In genomic region chr9:23638837-23639426, GRCh38 we compare ENCODE assay signal across 18 cellular contexts.
DNase-seq lines count a peak whose midpoint lies in the region; ATAC-seq, FAIRE-seq and TF ChIP-seq lines count a peak whose summit lies in the region.
"Had no signal": no experiment of that assay in that cellular context is flagged by ENCODE, and none has a peak within 500 bp of the region (broad histone marks: within the 10 kb centered on the region; RNA-seq: fewer than 3 reads in every experiment).

No MANE protein-coding gene starts in this region.

- DNase-seq in NCI-H446 treated with DMSO at 0.1 percent for 48 hours (lab: John Stamatoyannopoulos, UW) = peak; percentile 64
- peak; percentile 58 for DNase-seq in astrocyte of the spinal cord (ENCODE audit: low read depth, low spot score)
- no peak for DNase-seq in left lung
- no peak for DNase-seq in activated naive CD8-positive, alpha-beta T cell treated with anti-CD3 and anti-CD28 coated beads for 36 hours
- DNase-seq in NCI-H128 (lab: John Stamatoyannopoulos, UW; ENCODE audit: unreplicated experiment) = no peak
- no peak for DNase-seq in pancreas
- DNase-seq: ACHN; Calu3; CD4-positive, alpha-beta T cell; GF-D8; Karpas-422; NCI-H146; NCI-H345; PC-9; SHP77 treated with DMSO at 0.1 percent for 48 hours had no signal

- TF ChIP-seq CTCF in HEK293 (tag by site-specific recombination; IDR thresholded peaks at IDR 0.05) (no peak), astrocyte of the spinal cord (IDR thresholded peaks at IDR 0.05; ENCODE audit: low read depth, low read length) (no peak), left lung (IDR thresholded peaks at IDR 0.05) (no peak), pancreas (IDR thresholded peaks at IDR 0.05) (no peak)

- H3K4me1 Mint-ChIP-seq in activated naive CD8-positive, alpha-beta T cell treated with anti-CD3 and anti-CD28 coated beads for 36 hours = no peaks in the 10 kb centered on the region
- H3K4me1 Mint-ChIP-seq: B cell had no signal

- in situ Hi-C loops in astrocyte of the spinal cord (cut with HindIII; ENCODE audit: low sequenced_read_pairs) = no loop called here

- H3K36me3 ChIP-seq in HEK293 (ENCODE audit: control insufficient read depth in 2 of 2, insufficient read depth in 1 of 2, low read length in 2 of 2) (peaks cover 0 to 9% of the 10 kb centered on the region in 2 experiments; a peak in 1 of 3 replicates), left lung (no peaks in the 10 kb centered on the region), pancreas (no peaks in the 10 kb centered on the region)

- H3K4me3 ChIP-seq in HEK293 (ENCODE audit: low read depth, low read length) = no peak overlapping the region
- no peak overlapping the region for H3K4me3 ChIP-seq in astrocyte of the spinal cord (ENCODE audit: low read depth, low read length)
- H3K4me3 ChIP-seq in left lung = no peak overlapping the region
- H3K4me3 ChIP-seq in pancreas = no peak overlapping the region
- H3K4me3 ChIP-seq: PC-9 had no signal

- no peak for FAIRE-seq in pancreas (lab: Jason Lieb, UNC)

- intact Hi-C loops in left lung (cut with DNase I) = no loop called here
- intact Hi-C loops in pancreas (cut with DNase I) = no loop called here

- H3K4me1 ChIP-seq in HEK293 (ENCODE audit: control insufficient read depth, insufficient read depth, low read length) = no peaks in the 10 kb centered on the region
- no peaks in the 10 kb centered on the region for H3K4me1 ChIP-seq in left lung
- H3K4me1 ChIP-seq in pancreas = no peaks in the 10 kb centered on the region

- POLR2A ChIA-PET in HEK293 (lab: Yijun Ruan, JAX) = no interaction called here

- H3K27me3 Mint-ChIP-seq in activated naive CD8-positive, alpha-beta T cell treated with anti-CD3 and anti-CD28 coated beads for 36 hours = no peaks in the 10 kb centered on the region
- H3K27me3 Mint-ChIP-seq: B cell; CD4-positive, alpha-beta T cell had no signal

- 73 to 80% methylated on average over 4 of the region's 4 CpGs for WGBS in pancreas, 2 donors

- CTCF ChIA-PET in HEK293 (lab: Yijun Ruan, JAX) = no interaction called here

- no peak overlapping the region for H3K4me3 Mint-ChIP-seq in activated naive CD8-positive, alpha-beta T cell treated with anti-CD3 and anti-CD28 coated beads for 36 hours
- H3K4me3 Mint-ChIP-seq: B cell; CD4-positive, alpha-beta T cell had no signal

- H3K27me3 ChIP-seq in left lung (no peaks in the 10 kb centered on the region), pancreas (no peaks in the 10 kb centered on the region)

- H3K27ac ChIP-seq in HEK293 (ENCODE audit: extremely low read depth, low read depth, low read length) = no peak overlapping the region
- no peak overlapping the region for H3K27ac ChIP-seq in left lung
- no peak overlapping the region for H3K27ac ChIP-seq in pancreas
- H3K27ac ChIP-seq: PC-9 had no signal

- ATAC-seq in left lung (peak; percentile 41), pancreas (no peak), GM21825 (IDR thresholded peaks at IDR 0.05; ENCODE audit: unreplicated experiment) (no peak)

- H3K9me3 ChIP-seq in HEK293 (ENCODE audit: control insufficient read depth, insufficient read depth, low read depth, low read length) (no peaks in the 10 kb centered on the region), left lung (no peaks in the 10 kb centered on the region), pancreas (no peaks in the 10 kb centered on the region)

- H3K9me3 Mint-ChIP-seq in activated naive CD8-positive, alpha-beta T cell treated with anti-CD3 and anti-CD28 coated beads for 36 hours = no peaks in the 10 kb centered on the region

- no peaks in the 10 kb centered on the region for H3K36me3 Mint-ChIP-seq in activated naive CD8-positive, alpha-beta T cell treated with anti-CD3 and anti-CD28 coated beads for 36 hours

- no peak overlapping the region for H3K27ac Mint-ChIP-seq in activated naive CD8-positive, alpha-beta T cell treated with anti-CD3 and anti-CD28 coated beads for 36 hours
- H3K27ac Mint-ChIP-seq: B cell; CD4-positive, alpha-beta T cell had no signal

TF ChIP-seq in HEK293, 187 proteins besides CTCF, POLR2A, EP300 and RAD21 (continues in another document):
- TF ChIP-seq MYNN (tag by site-specific recombination; IDR thresholded peaks at IDR 0.05; ENCODE audit: borderline replicate concordance) (no peak), ZBTB8A (tag by site-specific recombination; IDR thresholded peaks at IDR 0.05) (peak; percentile 46; the same call in 1 of the 2 replicates), ZNF140 (tag by site-specific recombination; IDR thresholded peaks at IDR 0.05) (peak; percentile 54; the same call in 1 of the 2 replicates), RBAK (tag by site-specific recombination; IDR thresholded peaks at IDR 0.05) (0 out of 2 replicates have a peak, but pooled peaks have one; percentile 34), ZNF426 (tag by site-specific recombination; IDR thresholded peaks at IDR 0.05) (peak; percentile 64), ZNF394 (tag by site-specific recombination; IDR thresholded peaks at IDR 0.05; ENCODE audit: borderline replicate concordance) (peak; percentile 85; the same call in 1 of the 2 replicates), HIC1 (tag by site-specific recombination; IDR thresholded peaks at IDR 0.05) (no peak), ZNF560 (tag by site-specific recombination; IDR thresholded peaks at IDR 0.05; ENCODE audit: borderline replicate concordance) (0 out of 2 replicates have a peak, but pooled peaks have one; percentile 11), ZNF510 (tag by site-specific recombination; IDR thresholded peaks at IDR 0.05; ENCODE audit: insufficient replicate concordance) (peak; percentile 19), ZNF660 (tag by site-specific recombination; IDR thresholded peaks at IDR 0.05) (no peak), ZNF555 (tag by site-specific recombination; conservative IDR thresholded peaks at IDR 0.05) (peak; percentile 57), ZNF664 (tag by site-specific recombination; IDR thresholded peaks at IDR 0.05) (peak; percentile 28; the same call in 1 of the 2 replicates), ZNF623 (tag by site-specific recombination; IDR thresholded peaks at IDR 0.05) (peak; percentile 49; the same call in 1 of the 2 replicates), ZNF48 (tag by site-specific recombination; IDR thresholded peaks at IDR 0.05) (no peak), ZNF518A (tag by site-specific recombination; conservative IDR thresholded peaks at IDR 0.05; ENCODE audit: low read depth) (peak; percentile 77; the same call in 1 of the 2 replicates), ZNF571 (tag by site-specific recombination; IDR thresholded peaks at IDR 0.05) (no peak)

Comparison
In these comparisons a context has a peak if more than half of its experiments do, and no peak if none do; other contexts are left out.
1. DNase-seq: peak in NCI-H446 treated with DMSO at 0.1 percent for 48 hours (single experiment) and astrocyte of the spinal cord (single experiment); none in left lung (0 of 2), activated naive CD8-positive, alpha-beta T cell treated with anti-CD3 and anti-CD28 coated beads for 36 hours (single experiment), NCI-H128 (single experiment) and pancreas (0 of 6).